ENCODE assay signal across 8 cellular contexts in the genomic region with DNA sequence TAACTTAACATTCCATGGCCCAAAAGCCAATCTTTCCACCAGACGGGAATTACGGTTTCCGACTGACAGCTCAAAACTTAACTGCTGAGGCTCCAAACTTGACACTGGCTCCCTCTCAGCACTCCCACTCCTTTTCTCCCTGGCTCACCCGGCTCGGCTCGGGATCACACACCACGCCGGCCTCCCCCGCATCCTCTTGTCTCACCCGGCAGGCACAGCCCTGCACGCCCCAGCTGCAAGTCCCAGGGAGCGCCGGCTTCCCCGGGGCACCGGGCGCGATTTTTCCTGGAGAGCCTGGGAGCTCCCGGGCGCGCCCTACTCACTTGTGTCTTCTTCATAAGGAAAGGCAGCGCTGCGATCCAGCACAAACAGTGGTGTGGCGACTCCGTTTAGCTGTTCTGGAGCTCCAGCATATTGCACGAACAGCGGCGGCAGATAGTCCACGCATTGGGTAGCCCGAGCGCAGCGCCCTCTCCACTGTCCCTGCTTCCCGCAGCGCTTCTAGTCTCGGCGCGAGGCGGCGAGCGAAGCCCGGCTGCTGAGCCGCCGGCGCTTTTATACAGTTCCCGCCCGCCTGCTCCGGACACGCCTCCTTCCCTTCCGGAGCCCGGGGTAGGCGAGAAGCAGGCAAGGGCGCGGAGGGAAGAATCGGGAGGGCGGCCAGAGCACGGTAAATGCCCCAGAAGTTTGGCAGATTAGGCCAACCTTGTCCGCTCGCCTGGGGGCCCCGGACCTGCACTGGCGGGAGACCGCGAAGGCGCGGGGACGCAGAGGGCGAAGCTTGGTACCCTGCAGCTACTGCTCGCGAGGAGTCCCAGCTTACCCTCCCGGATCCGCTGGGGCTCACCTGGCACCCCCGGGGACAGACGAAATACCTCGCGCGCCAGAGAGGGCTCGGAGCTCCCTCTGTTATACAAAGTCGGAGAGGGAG. TPM values are rescaled to one million over a fixed set of nuclear protein-coding genes. Genes with fewer than 3 reads are reported as not detected.
DNase-seq lines count a peak whose midpoint lies in the region; ATAC-seq, FAIRE-seq and TF ChIP-seq lines count a peak whose summit lies in the region.

KITLG (minus strand) TSS at position 531 of the 931 bp plus-strand sequence; CDS start at position 338, 193 bp downstream.

- peaks cover 22% of the 10 kb centered on the region for H3K4me1 ChIP-seq in mammary epithelial cell (ENCODE audit: insufficient read depth, low read length)

- peak; percentile 89 for ATAC-seq in GM21723 (IDR thresholded peaks at IDR 0.05; ENCODE audit: unreplicated experiment)

- no peaks in the 10 kb centered on the region for H3K27me3 ChIP-seq in mammary epithelial cell (ENCODE audit: insufficient read depth, low read length)

- in situ Hi-C loops in mammary epithelial cell (cut with MboI; ENCODE audit: low sequenced_read_pairs in 2 of 2) = loop anchor here in 1 of 2 donors (25.0 kb wide), 1 partner anchor 407 kb away; no protein-coding TSS in a partner anchor

- H3K36me3 ChIP-seq in mammary epithelial cell (ENCODE audit: insufficient read depth, low read length) = no peaks in the 10 kb centered on the region

- peak; percentile 17 for FAIRE-seq in RCC 7860 (lab: Jason Lieb, UNC)

- TSS peak; percentile 46 for BruUV-seq in mammary epithelial cell (replicated peaks; lab: Mats Ljungman, UMichigan)

- intact Hi-C loops in mammary epithelial cell (cut with micrococcal nuclease) = loop anchor here (1.0 to 10.0 kb wide), 8 partner anchors 53 to 945 kb away; partner anchors contain the start of genes CEP290, GALNT4, POC1B and TMTC3

- H3K4me2 ChIP-seq in mammary epithelial cell (ENCODE audit: insufficient read depth, low read depth, low read length) = peak within 1 kb of the TSS; percentile 85

- under 1% methylated on average over 51 of the region's 76 CpGs for WGBS in mammary epithelial cell (ENCODE audit: low coverage, missing lambda C conversion rate)

- CTCF ChIA-PET in mammary epithelial cell (lab: Charles Lee; ENCODE audit: low non-redundant PET) = interaction anchor here (0.6 kb wide), 3 partner anchors 58 to 413 kb away, joined by 3 to 4 read pairs (median 4); no protein-coding TSS in a partner anchor

- peaks cover 49% of the 10 kb centered on the region for H3K79me2 ChIP-seq in mammary epithelial cell (ENCODE audit: insufficient read depth, low read length)

- H3K27ac ChIP-seq in mammary epithelial cell (ENCODE audit: insufficient read depth, low read depth, low read length) = peak within 1 kb of the TSS; percentile 69

- H3K4me3 ChIP-seq in mammary epithelial cell (replicated peaks in 1 of 3; ENCODE audit: insufficient read depth in 1 of 3, low read depth in 2 of 3, low read length in 3 of 3) = peak within 1 kb of the TSS; percentile 96 to 99 (median 98)
- H3K4me3 ChIP-seq in iPS-11a (ENCODE audit: low read depth, low read length) = peak within 1 kb of the TSS; percentile 78
- H3K4me3 ChIP-seq in retinal pigment epithelial cell (ENCODE audit: low read length) = peak within 1 kb of the TSS; percentile 86

- dilution Hi-C loops in mammary epithelial cell (cut with HindIII; ENCODE audit: low sequenced_read_pairs) = no loop called here

- TF ChIP-seq CTCF in LNCAP (IDR thresholded peaks at IDR 0.05) (peak; percentile 57), mammary epithelial cell (conservative IDR thresholded peaks at IDR 0.05 in 1 of 2, IDR thresholded peaks at IDR 0.05 in 1 of 2; ENCODE audit: extremely low read depth in 1 of 2, insufficient read depth in 1 of 2, low read depth in 1 of 2, low read length in 2 of 2) (peak; percentile 13 to 63), retinal pigment epithelial cell (conservative IDR thresholded peaks at IDR 0.05; ENCODE audit: low read depth, low read length) (peak; percentile 28)

- no peaks in the 10 kb centered on the region for H4K20me1 ChIP-seq in mammary epithelial cell (ENCODE audit: insufficient read depth, low read length)

- DNase-seq in DMS53 (lab: John Stamatoyannopoulos, UW) = peak; percentile 97
- peak; percentile 76 for DNase-seq in RCC 7860 (ENCODE audit: low spot score)
- DNase-seq in mammary epithelial cell = peak; percentile 90
- DNase-seq in retinal pigment epithelial cell (ENCODE audit: low read depth) = no peak
- DNase-seq in NK-92 treated with Interleukin-12 subunit alpha and Interleukin-12 subunit beta, amount 100 ng/mL, for 24 hours (lab: John Stamatoyannopoulos, UW) = no peak

- H3K9me3 ChIP-seq in mammary epithelial cell (replicated peaks; ENCODE audit: insufficient read depth, low read length) = no peaks in the 10 kb centered on the region

- H3K9ac ChIP-seq in mammary epithelial cell (ENCODE audit: insufficient read depth, low read length) = peak within 1 kb of the TSS; percentile 92

- peak within 1 kb of the TSS; percentile 86 for H2AFZ ChIP-seq in mammary epithelial cell (ENCODE audit: low read depth, low read length)

RNA-seq across cellular contexts. Expression of gene KITLG, which starts in this region (rescaled TPM):
- 10 to 100 TPM; 26.2 to 45.3 TPM for total RNA-seq in mammary epithelial cell
- 15.0 TPM for polyA plus RNA-seq in mammary epithelial cell
- 30.2 TPM for polyA minus RNA-seq in mammary epithelial cell

Comparison
In these comparisons a context has a peak if more than half of its experiments do, and no peak if none do; other contexts are left out.
1. DNase-seq: peak in DMS53 (single experiment), RCC 7860 (single experiment) and mammary epithelial cell (single experiment); none in retinal pigment epithelial cell (single experiment) and NK-92 treated with Interleukin-12 subunit alpha and Interleukin-12 subunit beta, amount 100 ng/mL, for 24 hours (single experiment).
2. Peak in every context shown above with its lines, with median percentiles within 50 percentile points of each other: CTCF ChIP-seq and H3K4me3 ChIP-seq.